8 cellular contexts compared by ENCODE assay signal in the genomic region with DNA sequence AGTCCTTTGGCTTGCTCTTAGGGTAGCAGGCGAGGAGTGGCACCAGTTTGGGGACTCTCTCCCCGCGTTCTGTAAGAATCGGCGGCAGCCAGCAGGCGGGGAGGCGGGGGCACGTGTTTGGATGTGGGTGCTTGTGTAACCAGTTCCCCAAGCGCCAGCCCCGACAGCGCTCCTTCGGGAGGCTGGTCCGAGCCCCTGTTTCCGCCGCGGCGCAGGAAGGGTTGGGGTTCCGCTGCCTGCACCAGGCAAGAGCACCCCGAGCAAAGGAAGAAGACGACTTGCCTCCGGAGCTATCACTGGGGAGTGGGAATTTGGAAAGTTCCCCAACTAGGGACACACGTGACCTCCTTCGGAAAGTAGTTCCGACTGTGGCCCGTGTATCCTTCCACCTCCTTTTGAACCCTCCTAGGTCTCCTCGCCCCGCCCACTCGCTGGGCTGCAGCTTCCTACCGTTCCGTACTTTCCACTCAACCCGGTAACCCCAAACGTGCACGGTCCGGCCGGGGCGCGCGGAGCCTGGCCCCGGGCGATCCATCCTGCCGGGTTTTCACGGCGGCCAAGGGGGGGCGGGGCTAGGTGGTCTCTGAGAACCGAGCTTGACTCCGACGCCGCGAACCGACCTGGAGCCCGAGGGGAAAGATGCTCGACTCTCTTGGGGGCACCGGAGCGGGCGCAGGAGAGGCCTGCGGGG. TPM values are rescaled to one million over a fixed set of nuclear protein-coding genes. Genes with fewer than 3 reads are reported as not detected.
DNase-seq lines count a peak whose midpoint lies in the region; ATAC-seq and TF ChIP-seq lines count a peak whose summit lies in the region.

No MANE protein-coding gene starts in this region.

- H3K4me3 Mint-ChIP-seq in nephron progenitor cell: peak overlapping the region; percentile 99

- no peak for TF ChIP-seq CTCF in fibroblast of villous mesenchyme (IDR thresholded peaks at IDR 0.05; ENCODE audit: insufficient read depth, low read depth, low read length)
- no peak for TF ChIP-seq CTCF in nephron progenitor cell (IDR thresholded peaks at IDR 0.05)

- H3K9me3 Mint-ChIP-seq in nephron progenitor cell: no peaks in the 10 kb centered on the region

- H3K4me1 Mint-ChIP-seq in nephron progenitor cell: peaks cover 38% of the 10 kb centered on the region

- H3K4me3 ChIP-seq in fibroblast of villous mesenchyme (ENCODE audit: low read depth, low read length): peak overlapping the region; percentile 93

- H3K27ac Mint-ChIP-seq in nephron progenitor cell: peak overlapping the region; percentile 98

- peak; percentile 88 for TF ChIP-seq POLR2A in Raji (IDR thresholded peaks at IDR 0.05; ENCODE audit: insufficient read depth, low read depth, low read length)

- ATAC-seq in GM19467 (IDR thresholded peaks at IDR 0.05; ENCODE audit: unreplicated experiment): peak; percentile 44
- peak; percentile 64 for ATAC-seq in stimulated activated naive CD8-positive, alpha-beta T cell treated with anti-CD3 and anti-CD28 coated beads, Interleukin-15, Interleukin-2, amounts not matched to agents 100 U/mL and 50 U/mL, for 24 hours

- peaks cover 3% of the 10 kb centered on the region for H3K27me3 Mint-ChIP-seq in nephron progenitor cell (ENCODE audit: low read depth, poor library complexity)

- peak; percentile 43 for DNase-seq in DMS 273 treated with DMSO at 0.1 percent for 48 hours (lab: John Stamatoyannopoulos, UW)
- DNase-seq in HT-29 (ENCODE audit: low spot score): peak; percentile 98
- peak; percentile 91 for DNase-seq in activated gamma-delta T cell treated with Interleukin-2 at 50 U/mL for 16 hours
- DNase-seq in fibroblast of villous mesenchyme (ENCODE audit: low read depth): peak; percentile 98
- peak; percentile 96 for DNase-seq in nephron progenitor cell
- DNase-seq in stimulated activated naive CD8-positive, alpha-beta T cell treated with anti-CD3 and anti-CD28 coated beads, Interleukin-15, Interleukin-2, amounts not matched to agents 100 U/mL and 50 U/mL, for 24 hours: peak; percentile 94

- H3K36me3 Mint-ChIP-seq in nephron progenitor cell (ENCODE audit: low read depth): no peaks in the 10 kb centered on the region

RNA-seq across cellular contexts. Expression of gene KLLN, which starts 1.2 kb away (rescaled TPM):
- 0.28 and 0.42 TPM in 2 replicates for total RNA-seq in HT-29 (2014; rRNA removed; shearing (Covaris generic))
- 0.86 and 0.97 TPM in 2 replicates for total RNA-seq in fibroblast of villous mesenchyme

RNA-seq across cellular contexts. Expression of gene PTEN, which starts 1.3 kb away (rescaled TPM):
- total RNA-seq in HT-29 (2014; rRNA removed; shearing (Covaris generic)): 38.0 and 49.9 TPM in 2 replicates
- 265 and 276 TPM in 2 replicates for total RNA-seq in fibroblast of villous mesenchyme

RNA-seq across cellular contexts. Expression of gene ATAD1, which starts 44.1 kb away (rescaled TPM):
- 12.7 and 18.0 TPM in 2 replicates for total RNA-seq in HT-29 (2014; rRNA removed; shearing (Covaris generic))
- 30.6 and 51.8 TPM in 2 replicates for total RNA-seq in fibroblast of villous mesenchyme

Comparison
In these comparisons a context has a peak if more than half of its experiments do, and no peak if none do; other contexts are left out.
1. Peak in every context shown above with its lines: DNase-seq, ATAC-seq and H3K4me3 ChIP-seq.
2. DNase-seq: peak in every context shown above with its lines; median percentile 98 in HT-29; 98 in fibroblast of villous mesenchyme; 96 in nephron progenitor cell; 94 in stimulated activated naive CD8-positive, alpha-beta T cell treated with anti-CD3 and anti-CD28 coated beads, Interleukin-15, Interleukin-2, amounts not matched to agents 100 U/mL and 50 U/mL, for 24 hours; 91 in activated gamma-delta T cell treated with Interleukin-2 at 50 U/mL for 16 hours; 43 in DMS 273 treated with DMSO at 0.1 percent for 48 hours.